1 cellular context compared by ENCODE assay signal in the genomic region with DNA sequence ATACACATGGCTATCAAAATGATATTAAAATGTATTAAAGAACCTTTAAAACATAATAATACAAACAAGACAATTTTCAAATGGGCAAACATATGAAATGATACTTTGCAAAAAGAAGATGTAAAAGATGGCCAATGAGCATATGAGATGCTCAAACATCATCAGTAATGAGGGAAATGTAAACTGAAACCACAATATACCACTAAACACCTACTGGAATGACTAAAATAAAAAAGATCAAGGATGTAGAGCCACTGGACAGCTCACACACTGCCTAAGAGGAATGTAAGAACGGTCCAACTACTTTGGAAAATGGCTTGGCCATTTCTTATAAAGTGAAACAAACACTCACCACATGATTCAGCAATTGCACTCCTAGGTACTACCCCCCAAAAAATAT.
A peak's percentile ranks its signal among the peaks of the same experiment; 100 is the strongest.
TF ChIP-seq lines count a peak whose summit lies in the region.

No MANE protein-coding gene starts in this region.

TF ChIP-seq in SK-N-SH, 30 proteins besides CTCF, POLR2A, EP300 and RAD21:
- TF ChIP-seq IRF3 (IDR thresholded peaks at IDR 0.05; ENCODE audit: low read depth, low read length) (no peak), RFX5 (IDR thresholded peaks at IDR 0.05; ENCODE audit: low read length) (peak; percentile 58; the same call in 1 of the 2 replicates), POLR2AphosphoS5 (IDR thresholded peaks at IDR 0.05; ENCODE audit: low read depth, low read length) (no peak), MAX (IDR thresholded peaks at IDR 0.05; ENCODE audit: low read depth) (no peak), EZH2phosphoT487 (IDR thresholded peaks at IDR 0.05; ENCODE audit: borderline replicate concordance, low read depth) (no peak), PBX3 (IDR thresholded peaks at IDR 0.05) (no peak), NFIC (IDR thresholded peaks at IDR 0.05; ENCODE audit: borderline replicate concordance) (no peak)
- TF ChIP-seq, protein P1, sequence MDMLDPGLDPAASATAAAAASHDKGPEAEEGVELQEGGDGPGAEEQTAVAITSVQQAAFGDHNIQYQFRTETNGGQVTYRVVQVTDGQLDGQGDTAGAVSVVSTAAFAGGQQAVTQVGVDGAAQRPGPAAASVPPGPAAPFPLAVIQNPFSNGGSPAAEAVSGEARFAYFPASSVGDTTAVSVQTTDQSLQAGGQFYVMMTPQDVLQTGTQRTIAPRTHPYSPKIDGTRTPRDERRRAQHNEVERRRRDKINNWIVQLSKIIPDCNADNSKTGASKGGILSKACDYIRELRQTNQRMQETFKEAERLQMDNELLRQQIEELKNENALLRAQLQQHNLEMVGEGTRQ (IDR thresholded peaks at IDR 0.05; ENCODE audit: borderline replicate concordance, low read depth, low read length): no peak
